In genomic region chr2:38665854-38666577, GRCh38 we compare ENCODE assay signal across 8 cellular contexts. TPM values are rescaled to one million over a fixed set of nuclear protein-coding genes. Genes with fewer than 3 reads are reported as not detected.
DNase-seq lines count a peak whose midpoint lies in the region; ATAC-seq and TF ChIP-seq lines count a peak whose summit lies in the region.

Gene GALM (plus strand): TSS chr2:38666114. CDS start chr2:38666162, 48 bp downstream.

- H3K36me3 ChIP-seq in esophagus squamous epithelium (no peaks in the 10 kb centered on the region), mucosa of rectum (ENCODE audit: control insufficient read depth in 2 of 2, insufficient read depth in 2 of 2, low read length in 2 of 2) (no peaks in the 10 kb centered on the region)

- H3K4me3 ChIP-seq in esophagus squamous epithelium (peak within 1 kb of the TSS; percentile 25 to 82 (median 66)), mucosa of rectum (ENCODE audit: low read length in 2 of 2) (peak within 1 kb of the TSS; percentile 93 to 97)

- CTCF ChIA-PET in HEK293T (lab: Yijun Ruan, JAX): interaction anchor here (1.0 to 1.5 kb wide), 3 partner anchors 58 to 84 kb away, joined by 3 to 4 read pairs (median 3); no protein-coding TSS in a partner anchor

- 0 to 6% methylated on average over 7 to 17 of the region's 27 CpGs for whole genome bisulfite sequencing in esophagus squamous epithelium, 2 donors

- peak within 1 kb of the TSS; percentile 77 to 87 for H3K9ac ChIP-seq in mucosa of rectum (ENCODE audit: low read depth in 1 of 2, low read length in 2 of 2)

- intact Hi-C loops in esophagus squamous epithelium (cut with DNase I): no loop called here

- DNase-seq in DMS153 treated with DMSO at 0.1 percent for 48 hours (lab: John Stamatoyannopoulos, UW; ENCODE audit: unreplicated experiment) (peak; percentile 47), HEK293T (ENCODE audit: extremely low spot score) (peak; percentile 90), NCI-H82 treated with DMSO at 0.1 percent for 48 hours (lab: John Stamatoyannopoulos, UW; ENCODE audit: unreplicated experiment) (peak; percentile 69), esophagus squamous epithelium (lab: John Stamatoyannopoulos, UW) (no peak), stromal cell of bone marrow (ENCODE audit: low read depth) (peak; percentile 97)
- DNase-seq in activated T-cell treated with anti-CD3 and anti-CD28 coated beads, Interleukin-2, amount 50 U/mL, for 1 hour: peak; percentile 60

- TF ChIP-seq POLR2A in esophagus squamous epithelium (IDR thresholded peaks at IDR 0.05): peak in 2 of 4 donors; percentile 17 to 65

- H3K4me1 ChIP-seq in esophagus squamous epithelium (peaks cover 0 to 47% (median 11%) of the 10 kb centered on the region in 3 donors), mucosa of rectum (ENCODE audit: control insufficient read depth in 2 of 2, insufficient read depth in 2 of 2, low read length in 2 of 2) (peaks cover 10 to 19% of the 10 kb centered on the region in 2 donors)

- POLR2A ChIA-PET in HEK293T (lab: Yijun Ruan, JAX): interaction anchor here (0.7 to 3.5 kb wide), 10 partner anchors 11 to 85 kb away, joined by 3 to 20 read pairs (median 4); partner anchors contain the start of genes HNRNPLL and SRSF7

- ATAC-seq in GM18520 (IDR thresholded peaks at IDR 0.05; ENCODE audit: unreplicated experiment): no peak

- H3K27ac ChIP-seq in esophagus squamous epithelium (peak within 1 kb of the TSS; percentile 23 to 91 (median 78)), mucosa of rectum (ENCODE audit: low read depth in 2 of 2, low read length in 2 of 2) (peak within 1 kb of the TSS; percentile 92 to 96)

- no peak for TF ChIP-seq CTCF in esophagus squamous epithelium (IDR thresholded peaks at IDR 0.05)

- H3K9me3 ChIP-seq in esophagus squamous epithelium (no peaks in the 10 kb centered on the region), mucosa of rectum (ENCODE audit: control insufficient read depth in 2 of 2, low read length in 2 of 2) (no peaks in the 10 kb centered on the region)

- no peaks in the 10 kb centered on the region for H3K27me3 ChIP-seq in esophagus squamous epithelium
- no peaks in the 10 kb centered on the region for H3K27me3 ChIP-seq in mucosa of rectum (ENCODE audit: control insufficient read depth in 2 of 2, insufficient read depth in 2 of 2, low read length in 2 of 2)

TF ChIP-seq in HEK293T, 16 proteins besides CTCF, POLR2A, EP300 and RAD21:
- TF ChIP-seq ELF4 (IDR thresholded peaks at IDR 0.05): peak; percentile 57; the same call in 1 of the 2 replicates
- peak; percentile 77 for TF ChIP-seq ZNF384 (IDR thresholded peaks at IDR 0.05)
- peak; percentile 69; the same call in 1 of the 2 replicates for TF ChIP-seq FOXM1 (IDR thresholded peaks at IDR 0.05; ENCODE audit: borderline replicate concordance)
- no peak for TF ChIP-seq LEF1 (IDR thresholded peaks at IDR 0.05; ENCODE audit: borderline replicate concordance)
- TF ChIP-seq BHLHE40 (IDR thresholded peaks at IDR 0.05; ENCODE audit: borderline replicate concordance): no peak
- 0 out of 2 replicates have a peak, but pooled peaks have one; percentile 75 for TF ChIP-seq HDGF (IDR thresholded peaks at IDR 0.05; ENCODE audit: borderline replicate concordance)
- TF ChIP-seq SUZ12 (IDR thresholded peaks at IDR 0.05): peak; percentile 78
- TF ChIP-seq TARDBP (IDR thresholded peaks at IDR 0.05): no peak
- TF ChIP-seq FOXA1 (IDR thresholded peaks at IDR 0.05): no peak
- TF ChIP-seq L3MBTL2 (conservative IDR thresholded peaks at IDR 0.05): peak; percentile 29
- no peak for TF ChIP-seq NFRKB (IDR thresholded peaks at IDR 0.05)
- TF ChIP-seq PKNOX1 (IDR thresholded peaks at IDR 0.05): peak; percentile 86

RNA-seq across cellular contexts. Expression of gene GALM, which starts in this region (rescaled TPM):
- total RNA-seq in esophagus squamous epithelium: 10 to 100 TPM in 1 of 4 donors, 1 to 10 TPM in 3; 2.6 to 10.5 (median 4.8) TPM
